In genomic region chr5:109689740-109690455, GRCh38 we compare ENCODE assay signal across 8 cellular contexts. TPM values are rescaled to one million over a fixed set of nuclear protein-coding genes. Genes with fewer than 3 reads are reported as not detected.
DNase-seq lines count a peak whose midpoint lies in the region; ATAC-seq and TF ChIP-seq lines count a peak whose summit lies in the region.

TSS of gene MAN2A1 (plus strand) at chr5:109689927. CDS start at chr5:109690418, 491 bp downstream.

- POLR2A ChIA-PET in activated CD8-positive, alpha-beta memory T cell treated with anti-CD3 and anti-CD28 coated beads for 36 hours (lab: Charles Lee), result interaction anchor here (2.0 kb wide), 1 partner anchor 280 kb away, joined by 6 read pairs; the partner anchor contains the start of gene PJA2
- POLR2A ChIA-PET in activated CD4-positive, alpha-beta T cell treated with anti-CD3 and anti-CD28 coated beads for 36 hours (lab: Charles Lee), result interaction anchor here (0.6 to 1.5 kb wide), 2 partner anchors 29 to 253 kb away, joined by 3 to 5 read pairs; no protein-coding TSS in a partner anchor

- H3K4me1 Mint-ChIP-seq in activated CD4-positive, alpha-beta T cell treated with anti-CD3 and anti-CD28 coated beads for 36 hours, result peaks cover 44% of the 10 kb centered on the region

- peak within 1 kb of the TSS; percentile 95 for H3K4me3 Mint-ChIP-seq in activated CD4-positive, alpha-beta T cell treated with anti-CD3 and anti-CD28 coated beads for 36 hours

- H3K27me3 Mint-ChIP-seq in activated CD4-positive, alpha-beta T cell treated with anti-CD3 and anti-CD28 coated beads for 36 hours, result no peaks in the 10 kb centered on the region

- H3K9me3 Mint-ChIP-seq in activated CD4-positive, alpha-beta T cell treated with anti-CD3 and anti-CD28 coated beads for 36 hours (ENCODE audit: low read depth), result peaks cover 5% of the 10 kb centered on the region

- no peak for DNase-seq in activated CD8-positive, alpha-beta memory T cell treated with anti-CD3 and anti-CD28 coated beads, Interleukin-2, amount 50 U/mL, for 48 hours
- DNase-seq in NCI-H226 (peak; percentile 83), cortex of kidney (lab: John Stamatoyannopoulos, UW) (peak; percentile 12), left lung (peak; percentile 87 to 95)
- peak; percentile 85 for DNase-seq in activated CD4-positive, alpha-beta T cell treated with anti-CD3 and anti-CD28 coated beads for 36 hours
- DNase-seq in stimulated activated CD4-positive, alpha-beta T cell treated with anti-CD3 and anti-CD28 coated beads, Interleukin-4, amount 100 ng/mL, for 24 hours, result peak; percentile 75

- H3K36me3 ChIP-seq in left lung, result no peaks in the 10 kb centered on the region

- peaks cover 8% of the 10 kb centered on the region for H3K36me3 Mint-ChIP-seq in activated CD4-positive, alpha-beta T cell treated with anti-CD3 and anti-CD28 coated beads for 36 hours (ENCODE audit: low read depth)

- peak within 1 kb of the TSS; percentile 90 to 91 for H3K4me3 ChIP-seq in left lung

- peak; percentile 55 for ATAC-seq in HG03039 (IDR thresholded peaks at IDR 0.05; ENCODE audit: unreplicated experiment)
- peak; percentile 59 for ATAC-seq in activated CD4-positive, alpha-beta T cell treated with anti-CD3 and anti-CD28 coated beads for 36 hours
- peak; percentile 85 for ATAC-seq in left lung

- peak within 1 kb of the TSS; percentile 97 for H3K27ac Mint-ChIP-seq in activated CD4-positive, alpha-beta T cell treated with anti-CD3 and anti-CD28 coated beads for 36 hours

- H3K4me1 ChIP-seq in left lung, result peaks cover 18 to 39% of the 10 kb centered on the region in 2 donors

- no peak for TF ChIP-seq CTCF in left lung (IDR thresholded peaks at IDR 0.05)

- peak within 1 kb of the TSS; percentile 97 to 98 for H3K27ac ChIP-seq in left lung

- H3K27me3 ChIP-seq in left lung, result no peaks in the 10 kb centered on the region

- CTCF ChIA-PET in activated CD8-positive, alpha-beta memory T cell treated with anti-CD3 and anti-CD28 coated beads for 36 hours (lab: Charles Lee), result interaction anchor here (0.6 to 1.5 kb wide), 3 partner anchors 32 to 942 kb away, joined by 3 read pairs; partner anchors contain the start of gene FER
- CTCF ChIA-PET in activated CD4-positive, alpha-beta T cell treated with anti-CD3 and anti-CD28 coated beads for 36 hours (lab: Charles Lee), result interaction anchor here (0.5 to 2.9 kb wide), 4 partner anchors 14 to 763 kb away, joined by 3 to 17 read pairs (median 4); no protein-coding TSS in a partner anchor

- no peaks in the 10 kb centered on the region for H3K9me3 ChIP-seq in left lung

- intact Hi-C loops in activated CD4-positive, alpha-beta T cell treated with anti-CD3 and anti-CD28 coated beads for 36 hours (cut with DNase I, micrococcal nuclease), result loop anchor here (1.0 to 10.0 kb wide), 21 partner anchors 157 to 1405 kb away; partner anchors contain the start of genes FBXL17 (in 2 of the 2), SLC25A46 (in 2 of the 2), TMEM232 (in 1 of the 2) and WDR36 (in 1 of the 2)
- intact Hi-C loops in left lung (cut with DNase I), result no loop called here

RNA-seq across cellular contexts. Expression of gene MAN2A1, which starts in this region (rescaled TPM):
- 10 to 100 TPM; 26.6 to 26.9 TPM for total RNA-seq in activated CD8-positive, alpha-beta memory T cell treated with anti-CD3 and anti-CD28 coated beads for 36 hours
- 10 to 100 TPM; 33.4 to 33.6 TPM for total RNA-seq in activated CD4-positive, alpha-beta T cell treated with anti-CD3 and anti-CD28 coated beads for 36 hours
- 10 to 100 TPM; 51.7 to 54.7 TPM for total RNA-seq in left lung

Comparison
In these comparisons a context has a peak if more than half of its experiments do, and no peak if none do; other contexts are left out.
1. intact Hi-C loops: an anchor here in activated CD4-positive, alpha-beta T cell treated with anti-CD3 and anti-CD28 coated beads for 36 hours (1.0 to 10.0 kb wide); none called in left lung.